1 cellular context compared by ENCODE assay signal in genomic region chr7:151453326-151453791, GRCh38.
TF ChIP-seq lines count a peak whose summit lies in the region.

No MANE protein-coding gene starts in this region.

TF ChIP-seq in GM23338, 12 proteins besides CTCF, POLR2A, EP300 and RAD21:
- no peak for TF ChIP-seq REST (IDR thresholded peaks at IDR 0.05; ENCODE audit: unreplicated experiment)
- no peak for TF ChIP-seq EZH2 (IDR thresholded peaks at IDR 0.05; ENCODE audit: low read depth, unreplicated experiment)
- TF ChIP-seq CREB1 (CRISPR knock-in tag; IDR thresholded peaks at IDR 0.05; ENCODE audit: low read depth), result no peak
- no peak for TF ChIP-seq EZH2phosphoT487 (IDR thresholded peaks at IDR 0.05; ENCODE audit: unreplicated experiment)
- TF ChIP-seq, protein P1, sequence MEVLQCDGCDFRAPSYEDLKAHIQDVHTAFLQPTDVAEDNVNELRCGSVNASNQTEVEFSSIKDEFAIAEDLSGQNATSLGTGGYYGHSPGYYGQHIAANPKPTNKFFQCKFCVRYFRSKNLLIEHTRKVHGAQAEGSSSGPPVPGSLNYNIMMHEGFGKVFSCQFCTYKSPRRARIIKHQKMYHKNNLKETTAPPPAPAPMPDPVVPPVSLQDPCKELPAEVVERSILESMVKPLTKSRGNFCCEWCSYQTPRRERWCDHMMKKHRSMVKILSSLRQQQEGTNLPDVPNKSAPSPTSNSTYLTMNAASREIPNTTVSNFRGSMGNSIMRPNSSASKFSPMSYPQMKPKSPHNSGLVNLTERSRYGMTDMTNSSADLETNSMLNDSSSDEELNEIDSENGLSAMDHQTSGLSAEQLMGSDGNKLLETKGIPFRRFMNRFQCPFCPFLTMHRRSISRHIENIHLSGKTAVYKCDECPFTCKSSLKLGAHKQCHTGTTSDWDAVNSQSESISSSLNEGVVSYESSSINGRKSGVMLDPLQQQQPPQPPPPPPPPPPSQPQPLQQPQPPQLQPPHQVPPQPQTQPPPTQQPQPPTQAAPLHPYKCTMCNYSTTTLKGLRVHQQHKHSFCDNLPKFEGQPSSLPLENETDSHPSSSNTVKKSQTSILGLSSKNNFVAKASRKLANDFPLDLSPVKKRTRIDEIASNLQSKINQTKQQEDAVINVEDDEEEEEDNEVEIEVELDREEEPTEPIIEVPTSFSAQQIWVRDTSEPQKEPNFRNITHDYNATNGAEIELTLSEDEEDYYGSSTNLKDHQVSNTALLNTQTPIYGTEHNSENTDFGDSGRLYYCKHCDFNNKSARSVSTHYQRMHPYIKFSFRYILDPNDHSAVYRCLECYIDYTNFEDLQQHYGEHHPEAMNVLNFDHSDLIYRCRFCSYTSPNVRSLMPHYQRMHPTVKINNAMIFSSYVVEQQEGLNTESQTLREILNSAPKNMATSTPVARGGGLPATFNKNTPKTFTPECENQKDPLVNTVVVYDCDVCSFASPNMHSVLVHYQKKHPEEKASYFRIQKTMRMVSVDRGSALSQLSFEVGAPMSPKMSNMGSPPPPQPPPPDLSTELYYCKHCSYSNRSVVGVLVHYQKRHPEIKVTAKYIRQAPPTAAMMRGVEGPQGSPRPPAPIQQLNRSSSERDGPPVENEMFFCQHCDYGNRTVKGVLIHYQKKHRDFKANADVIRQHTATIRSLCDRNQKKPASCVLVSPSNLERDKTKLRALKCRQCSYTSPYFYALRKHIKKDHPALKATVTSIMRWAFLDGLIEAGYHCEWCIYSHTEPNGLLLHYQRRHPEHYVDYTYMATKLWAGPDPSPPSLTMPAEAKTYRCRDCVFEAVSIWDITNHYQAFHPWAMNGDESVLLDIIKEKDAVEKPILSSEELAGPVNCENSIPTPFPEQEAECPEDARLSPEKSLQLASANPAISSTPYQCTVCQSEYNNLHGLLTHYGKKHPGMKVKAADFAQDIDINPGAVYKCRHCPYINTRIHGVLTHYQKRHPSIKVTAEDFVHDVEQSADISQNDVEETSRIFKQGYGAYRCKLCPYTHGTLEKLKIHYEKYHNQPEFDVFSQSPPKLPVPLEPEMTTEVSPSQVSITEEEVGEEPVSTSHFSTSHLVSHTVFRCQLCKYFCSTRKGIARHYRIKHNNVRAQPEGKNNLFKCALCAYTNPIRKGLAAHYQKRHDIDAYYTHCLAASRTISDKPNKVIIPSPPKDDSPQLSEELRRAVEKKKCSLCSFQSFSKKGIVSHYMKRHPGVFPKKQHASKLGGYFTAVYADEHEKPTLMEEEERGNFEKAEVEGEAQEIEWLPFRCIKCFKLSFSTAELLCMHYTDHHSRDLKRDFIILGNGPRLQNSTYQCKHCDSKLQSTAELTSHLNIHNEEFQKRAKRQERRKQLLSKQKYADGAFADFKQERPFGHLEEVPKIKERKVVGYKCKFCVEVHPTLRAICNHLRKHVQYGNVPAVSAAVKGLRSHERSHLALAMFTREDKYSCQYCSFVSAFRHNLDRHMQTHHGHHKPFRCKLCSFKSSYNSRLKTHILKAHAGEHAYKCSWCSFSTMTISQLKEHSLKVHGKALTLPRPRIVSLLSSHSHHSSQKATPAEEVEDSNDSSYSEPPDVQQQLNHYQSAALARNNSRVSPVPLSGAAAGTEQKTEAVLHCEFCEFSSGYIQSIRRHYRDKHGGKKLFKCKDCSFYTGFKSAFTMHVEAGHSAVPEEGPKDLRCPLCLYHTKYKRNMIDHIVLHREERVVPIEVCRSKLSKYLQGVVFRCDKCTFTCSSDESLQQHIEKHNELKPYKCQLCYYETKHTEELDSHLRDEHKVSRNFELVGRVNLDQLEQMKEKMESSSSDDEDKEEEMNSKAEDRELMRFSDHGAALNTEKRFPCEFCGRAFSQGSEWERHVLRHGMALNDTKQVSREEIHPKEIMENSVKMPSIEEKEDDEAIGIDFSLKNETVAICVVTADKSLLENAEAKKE (CRISPR knock-in tag; IDR thresholded peaks at IDR 0.05), result no peak
- no peak for TF ChIP-seq NANOG (IDR thresholded peaks at IDR 0.05; ENCODE audit: borderline replicate concordance)
- TF ChIP-seq, protein P2, sequence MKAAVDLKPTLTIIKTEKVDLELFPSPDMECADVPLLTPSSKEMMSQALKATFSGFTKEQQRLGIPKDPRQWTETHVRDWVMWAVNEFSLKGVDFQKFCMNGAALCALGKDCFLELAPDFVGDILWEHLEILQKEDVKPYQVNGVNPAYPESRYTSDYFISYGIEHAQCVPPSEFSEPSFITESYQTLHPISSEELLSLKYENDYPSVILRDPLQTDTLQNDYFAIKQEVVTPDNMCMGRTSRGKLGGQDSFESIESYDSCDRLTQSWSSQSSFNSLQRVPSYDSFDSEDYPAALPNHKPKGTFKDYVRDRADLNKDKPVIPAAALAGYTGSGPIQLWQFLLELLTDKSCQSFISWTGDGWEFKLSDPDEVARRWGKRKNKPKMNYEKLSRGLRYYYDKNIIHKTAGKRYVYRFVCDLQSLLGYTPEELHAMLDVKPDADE (IDR thresholded peaks at IDR 0.05), result no peak
- no peak for TF ChIP-seq ZNF331 (CRISPR knock-in tag; IDR thresholded peaks at IDR 0.05; ENCODE audit: low read depth)
- TF ChIP-seq STAT1 (IDR thresholded peaks at IDR 0.05; ENCODE audit: unreplicated experiment), result no peak
- TF ChIP-seq ZNF114 (CRISPR knock-in tag; IDR thresholded peaks at IDR 0.05), result no peak
- TF ChIP-seq JUNB (IDR thresholded peaks at IDR 0.05; ENCODE audit: unreplicated experiment), result no peak
